Comparison of ENCODE assay signal across 9 cellular contexts in genomic region chr11:30322162-30322561, GRCh38. TPM values are rescaled to one million over a fixed set of nuclear protein-coding genes. Genes with fewer than 3 reads are reported as not detected.
A peak's percentile ranks its signal among the peaks of the same experiment; 100 is the strongest.
DNase-seq lines count a peak whose midpoint lies in the region; ATAC-seq and TF ChIP-seq lines count a peak whose summit lies in the region.
"Had no signal": no experiment of that assay in that cellular context is flagged by ENCODE, and none has a peak within 500 bp of the region (broad histone marks: within the 10 kb centered on the region; RNA-seq: fewer than 3 reads in every experiment).

No MANE protein-coding gene starts in this region.

- DNase-seq in Calu3 = no peak
- DNase-seq in Karpas-422 = peak; percentile 51
- DNase-seq in osteocyte (ENCODE audit: extremely low spot score, unreplicated experiment) = no peak
- DNase-seq in NCI-H2171 treated with DMSO at 0.1 percent for 48 hours (lab: John Stamatoyannopoulos, UW) = no peak
- DNase-seq in stimulated activated CD4-positive, alpha-beta T cell treated with anti-CD3 and anti-CD28 coated beads, Interleukin-2, amount 100 ng/mL, for 48 hours = no peak

- H3K4me2 ChIP-seq in Karpas-422 (ENCODE audit: low read depth, low read length, poor library complexity, severe bottlenecking) = peak overlapping the region; percentile 99

- H3K27ac ChIP-seq in Karpas-422 (ENCODE audit: low read length) = peak overlapping the region; percentile 38; the same call in 1 of the 2 replicates
- H3K27ac ChIP-seq in cingulate gyrus (ENCODE audit: low read depth, low read length) = peak overlapping the region; percentile 7

- H3K27me3 Mint-ChIP-seq in Calu3 (ENCODE audit: unreplicated experiment) (peaks cover 15% of the 10 kb centered on the region), osteocyte (ENCODE audit: unreplicated experiment) (peaks cover 25% of the 10 kb centered on the region)

- no peak for TF ChIP-seq CTCF in Calu3 (IDR thresholded peaks at IDR 0.05; ENCODE audit: unreplicated experiment)
- no peak for TF ChIP-seq CTCF in osteocyte (IDR thresholded peaks at IDR 0.05)

- no peak overlapping the region for H3K27ac Mint-ChIP-seq in Calu3 (ENCODE audit: unreplicated experiment)
- H3K27ac Mint-ChIP-seq in osteocyte (ENCODE audit: unreplicated experiment) = no peak overlapping the region

- intact Hi-C loops in Calu3 (cut with micrococcal nuclease; ENCODE audit: unreplicated experiment) = no loop called here

- no peaks in the 10 kb centered on the region for H3K9me2 ChIP-seq in Karpas-422 (replicated peaks; ENCODE audit: insufficient read depth, low read length)

- ATAC-seq in HG03039 (IDR thresholded peaks at IDR 0.05; ENCODE audit: unreplicated experiment) (no peak), GM21367 (IDR thresholded peaks at IDR 0.05; ENCODE audit: unreplicated experiment) (no peak)

- H3K36me3 Mint-ChIP-seq in Calu3 (ENCODE audit: insufficient read depth, unreplicated experiment) (peaks cover 14% of the 10 kb centered on the region), osteocyte (ENCODE audit: unreplicated experiment) (no peaks in the 10 kb centered on the region)

- H3K36me3 ChIP-seq in Karpas-422 (ENCODE audit: insufficient read depth, low read length) = peaks cover 11% of the 10 kb centered on the region; the same call in 1 of the 2 replicates
- H3K36me3 ChIP-seq: brain microvascular endothelial cell had no signal

- H3K4me1 ChIP-seq in Karpas-422 (ENCODE audit: low read length) = peaks cover 45% of the 10 kb centered on the region

- H3K9ac ChIP-seq in Karpas-422 (ENCODE audit: low read length) = peak overlapping the region; percentile 90

- peaks cover 22% of the 10 kb centered on the region for H3K4me1 Mint-ChIP-seq in Calu3 (ENCODE audit: low read depth, unreplicated experiment)
- peaks cover 20% of the 10 kb centered on the region for H3K4me1 Mint-ChIP-seq in osteocyte (ENCODE audit: unreplicated experiment)

- H3K4me3 ChIP-seq in Karpas-422 (ENCODE audit: low read length) = peak overlapping the region; percentile 94

- no TSS peak for BruUV-seq in Calu3 (replicated peaks; lab: Mats Ljungman, UMichigan)

- H3K9me3 Mint-ChIP-seq in Calu3 (ENCODE audit: low read depth, unreplicated experiment) (no peaks in the 10 kb centered on the region), osteocyte (ENCODE audit: unreplicated experiment) (no peaks in the 10 kb centered on the region)

- H3K9me3 ChIP-seq in Karpas-422 (ENCODE audit: low read length) = no peaks in the 10 kb centered on the region

- H3K4me3 Mint-ChIP-seq in Calu3 (ENCODE audit: low read depth, unreplicated experiment) (peak overlapping the region; percentile 95), osteocyte (ENCODE audit: unreplicated experiment) (peak overlapping the region; percentile 99)

- peaks cover 49% of the 10 kb centered on the region for H3K79me2 ChIP-seq in Karpas-422 (ENCODE audit: low read length)

- 0 out of 2 replicates have a peak overlapping the region, but pooled peaks have one; percentile 81 for H2AFZ ChIP-seq in Karpas-422 (ENCODE audit: low read length)

- CTCF ChIA-PET in Calu3 (lab: Charles Lee) = interaction anchor here (0.7 to 1.2 kb wide), 2 partner anchors 14 to 18 kb away, joined by 3 read pairs; no protein-coding TSS in a partner anchor

- no peaks in the 10 kb centered on the region for H3K27me3 ChIP-seq in Karpas-422 (ENCODE audit: low read length)
- H3K27me3 ChIP-seq: brain microvascular endothelial cell had no signal

- no peaks in the 10 kb centered on the region; the same call in 1 of the 2 replicates for H4K20me1 ChIP-seq in Karpas-422 (ENCODE audit: insufficient read depth, low read depth, low read length)

RNA-seq across cellular contexts. Expression of gene ARL14EP, which starts 0.7 kb away (rescaled TPM):
- total RNA-seq in Calu3 (2022) (17.6 and 24.2 TPM in 2 replicates), osteocyte (21.6 and 21.7 TPM in 2 replicates)
- 17.4 and 38.2 TPM in 2 replicates for total RNA-seq in Karpas-422 (2014; rRNA removed; shearing (Covaris generic); ENCODE audit: low replicate concordance)
